In genomic region chr9:35477211-35477855, GRCh38 we compare ENCODE assay signal across 8 cellular contexts. TPM values are rescaled to one million over a fixed set of nuclear protein-coding genes. Genes with fewer than 3 reads are reported as not detected.
DNase-seq lines count a peak whose midpoint lies in the region; TF ChIP-seq lines count a peak whose summit lies in the region.
"Not testable (repeated sequence)": the region's sequence is repeated elsewhere in the genome, so short reads cannot be mapped to it uniquely, and the experiment has no call there.

No MANE protein-coding gene starts in this region.

- POLR2A ChIA-PET in activated CD4-positive, alpha-beta memory T cell treated with anti-CD3 and anti-CD28 coated beads, Interleukin-2, amount 10 ng/mL, durations not matched to agents 7 days and 5 days (lab: Charles Lee) = not testable (repeated sequence)

- H3K36me3 Mint-ChIP-seq in activated CD4-positive, alpha-beta memory T cell treated with anti-CD3 and anti-CD28 coated beads, Interleukin-2, amount 10 ng/mL, durations not matched to agents 7 days and 5 days (ENCODE audit: low read depth); endothelial cell (ENCODE audit: low read depth, unreplicated experiment): not testable (repeated sequence)

- H3K27ac Mint-ChIP-seq in activated CD4-positive, alpha-beta memory T cell treated with anti-CD3 and anti-CD28 coated beads, Interleukin-2, amount 10 ng/mL, durations not matched to agents 7 days and 5 days = not testable (repeated sequence)
- peak overlapping the region; percentile 81 for H3K27ac Mint-ChIP-seq in endothelial cell (ENCODE audit: unreplicated experiment)

- peak; percentile 73 for TF ChIP-seq CTCF in GM13977 (IDR thresholded peaks at IDR 0.05; ENCODE audit: extremely low read depth, insufficient read depth, missing control alignments)
- TF ChIP-seq CTCF in endothelial cell (IDR thresholded peaks at IDR 0.05; ENCODE audit: unreplicated experiment) = peak; percentile 66
- TF ChIP-seq CTCF in sigmoid colon (IDR thresholded peaks at IDR 0.05) = peak; percentile 33 to 88 (median 65)

- DNase-seq in Ammon's horn (ENCODE audit: low spot score) (peak; percentile 91), GM13977 (ENCODE audit: low spot score) (peak; percentile 65), MG63 (peak; percentile 72), NOMO-1 treated with DMSO at 0.1 percent for 48 hours (lab: John Stamatoyannopoulos, UW; ENCODE audit: unreplicated experiment) (peak; percentile 85), endothelial cell (ENCODE audit: low spot score) (peak; percentile 52), kidney glomerular epithelial cell (lab: John Stamatoyannopoulos, UW) (peak; percentile 69), sigmoid colon (peak; percentile 77)
- DNase-seq in activated CD4-positive, alpha-beta memory T cell treated with anti-CD3 and anti-CD28 coated beads, Interleukin-2, amount 10 ng/mL, durations not matched to agents 7 days and 5 days = peak; percentile 25

- H3K27me3 Mint-ChIP-seq in activated CD4-positive, alpha-beta memory T cell treated with anti-CD3 and anti-CD28 coated beads, Interleukin-2, amount 10 ng/mL, durations not matched to agents 7 days and 5 days = peaks cover 17% of the 10 kb centered on the region
- H3K27me3 Mint-ChIP-seq in endothelial cell (ENCODE audit: unreplicated experiment) = not testable (repeated sequence)

- not testable (repeated sequence) for H3K27ac ChIP-seq in sigmoid colon

- not testable (repeated sequence) for H3K4me3 Mint-ChIP-seq in activated CD4-positive, alpha-beta memory T cell treated with anti-CD3 and anti-CD28 coated beads, Interleukin-2, amount 10 ng/mL, durations not matched to agents 7 days and 5 days; endothelial cell (ENCODE audit: unreplicated experiment)

- H3K4me1 ChIP-seq in sigmoid colon = not testable (repeated sequence)

- not testable (repeated sequence) for H3K4me1 Mint-ChIP-seq in activated CD4-positive, alpha-beta memory T cell treated with anti-CD3 and anti-CD28 coated beads, Interleukin-2, amount 10 ng/mL, durations not matched to agents 7 days and 5 days
- peaks cover 14% of the 10 kb centered on the region for H3K4me1 Mint-ChIP-seq in endothelial cell (ENCODE audit: unreplicated experiment)

- in situ Hi-C loops in GM13977 (cut with MboI; ENCODE audit: low pct_unique_long_range_greater_than_20kb, low sequenced_read_pairs, unreplicated experiment) = not testable (repeated sequence)

- not testable (repeated sequence) for H3K9me3 Mint-ChIP-seq in activated CD4-positive, alpha-beta memory T cell treated with anti-CD3 and anti-CD28 coated beads, Interleukin-2, amount 10 ng/mL, durations not matched to agents 7 days and 5 days; endothelial cell (ENCODE audit: unreplicated experiment)

- peaks cover 13% of the 10 kb centered on the region for H3K27me3 ChIP-seq in MG63
- H3K27me3 ChIP-seq in sigmoid colon = not testable (repeated sequence)

- CTCF ChIA-PET in activated CD4-positive, alpha-beta memory T cell treated with anti-CD3 and anti-CD28 coated beads, Interleukin-2, amount 10 ng/mL, durations not matched to agents 7 days and 5 days (lab: Charles Lee) = interaction anchor here (0.7 to 2.1 kb wide), 6 partner anchors 159 to 578 kb away, joined by 3 to 11 read pairs (median 6); partner anchors contain the start of genes ATOSB and UNC13B

- not testable (repeated sequence) for H3K9me3 ChIP-seq in MG63, sigmoid colon

- TF ChIP-seq EP300 in sigmoid colon (IDR thresholded peaks at IDR 0.05) = not testable (repeated sequence)

- H3K36me3 ChIP-seq in MG63, sigmoid colon: not testable (repeated sequence)

- TF ChIP-seq POLR2A in sigmoid colon (IDR thresholded peaks at IDR 0.05) = not testable (repeated sequence)

- intact Hi-C loops in sigmoid colon (cut with DNase I) = loop anchor here (1.0 to 10.0 kb wide), 2 partner anchors 360 to 583 kb away; a partner anchor contains a TSS

- WGBS in sigmoid colon, 2 donors = 9 to 28% methylated on average over 5 of the region's 5 CpGs

- not testable (repeated sequence) for H3K4me3 ChIP-seq in MG63, sigmoid colon

RNA-seq across cellular contexts. Expression of gene RUSC2, which starts 12.6 kb away (rescaled TPM):
- total RNA-seq in MG63 (2014; rRNA removed; shearing (Covaris generic); ENCODE audit: low replicate concordance) = 27.2 and 40.5 TPM in 2 replicates
- 1 to 10 TPM; 1.2 to 1.4 TPM for total RNA-seq in activated CD4-positive, alpha-beta memory T cell treated with anti-CD3 and anti-CD28 coated beads, Interleukin-2, amount 10 ng/mL, durations not matched to agents 7 days and 5 days
- total RNA-seq in endothelial cell (ENCODE audit: unreplicated experiment) (22.3 TPM), sigmoid colon (10 to 100 TPM; 30.9 to 47.1 (median 43.4) TPM)
- polyA plus RNA-seq in sigmoid colon = 1 to 10 TPM in 2 of 3 donors, under 1 TPM in 1; 0.92 to 5.6 (median 1.2) TPM

Comparison
In these comparisons a context has a peak if more than half of its experiments do, and no peak if none do; other contexts are left out.
1. DNase-seq: peak in every context shown above with its lines; median percentile 91 in Ammon's horn; 85 in NOMO-1 treated with DMSO at 0.1 percent for 48 hours; 77 in sigmoid colon; 72 in MG63; 69 in kidney glomerular epithelial cell; 65 in GM13977; 52 in endothelial cell; 25 in activated CD4-positive, alpha-beta memory T cell treated with anti-CD3 and anti-CD28 coated beads, Interleukin-2, amount 10 ng/mL, durations not matched to agents 7 days and 5 days.